In the genomic region with DNA sequence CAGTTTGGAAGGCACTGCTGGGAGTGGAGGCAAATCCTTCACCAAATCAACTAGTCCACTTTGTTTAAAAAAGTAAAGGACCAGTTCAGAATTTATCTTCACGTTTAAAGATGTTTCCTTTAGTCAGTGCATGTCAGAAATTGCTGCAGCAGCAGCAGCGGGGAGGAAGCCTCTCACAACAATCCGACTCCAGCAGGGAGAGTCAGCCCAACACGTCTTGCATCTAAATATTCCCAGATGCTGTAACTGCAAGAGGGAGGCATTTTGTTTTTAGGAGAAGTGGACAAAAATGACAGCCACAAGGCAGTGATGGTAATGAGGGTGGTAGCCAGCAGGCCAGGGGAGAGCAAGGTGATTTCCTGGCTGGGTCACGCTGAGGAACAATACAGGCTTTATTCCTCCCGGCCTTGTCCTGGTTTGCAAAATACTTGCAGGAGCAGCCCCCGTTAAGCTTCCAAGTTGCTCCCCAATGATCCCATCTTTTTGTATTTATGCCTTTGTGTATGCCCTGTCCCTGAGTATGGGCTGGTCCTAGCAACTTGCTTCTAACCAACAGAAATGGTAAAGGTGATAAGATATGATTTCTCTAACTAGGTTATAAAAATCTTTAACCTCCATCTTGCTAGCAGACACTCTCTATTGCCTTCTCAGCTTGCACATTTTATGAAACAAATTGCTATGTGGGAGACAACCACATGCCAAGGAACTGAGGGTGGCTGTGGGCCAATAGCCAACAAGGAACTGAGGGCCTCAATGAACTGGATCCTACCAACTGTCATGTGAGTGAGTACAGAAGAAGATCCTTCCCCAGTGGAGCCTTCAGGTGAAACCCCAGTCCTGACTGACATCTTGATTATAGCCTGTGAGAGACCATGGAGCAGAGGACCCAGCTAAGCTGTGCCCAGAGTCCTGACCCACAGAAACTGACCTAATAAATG, we compare ENCODE assay signal across 19 cellular contexts.
DNase-seq lines count a peak whose midpoint lies in the region; ATAC-seq and TF ChIP-seq lines count a peak whose summit lies in the region.
"Had no signal": no experiment of that assay in that cellular context is flagged by ENCODE, and none has a peak within 500 bp of the region (broad histone marks: within the 10 kb centered on the region; RNA-seq: fewer than 3 reads in every experiment).

No MANE protein-coding gene starts in this region.

- no peak overlapping the region for H3K4me3 ChIP-seq in breast epithelium
- no peak overlapping the region for H3K4me3 ChIP-seq in endodermal cell (ENCODE audit: low read length)
- H3K4me3 ChIP-seq: BLaER1, SJCRH30 had no signal

- H3K36me3 Mint-ChIP-seq in MCF 10A (ENCODE audit: insufficient read depth, unreplicated experiment) (no peaks in the 10 kb centered on the region), endodermal cell (ENCODE audit: low read depth) (no peaks in the 10 kb centered on the region), neural crest cell (ENCODE audit: low read depth) (no peaks in the 10 kb centered on the region)
- H3K36me3 Mint-ChIP-seq in natural killer cell treated with Interleukin-12 subunit alpha and Interleukin-12 subunit beta and Interleukin-15 and Interleukin-18, amount 100 ng/mL, for 72 hours: no peaks in the 10 kb centered on the region

- intact Hi-C loops in breast epithelium (cut with DNase I; ENCODE audit: low total_unique reads): no loop called here
- intact Hi-C loops in MCF 10A (cut with micrococcal nuclease): no loop called here

- 46 to 73% methylated on average over 6 to 7 of the region's 7 CpGs for WGBS in endodermal cell (ENCODE audit: insufficient coverage in 1 of 2, insufficient read length in 1 of 2), 2 experiments

- H3K27ac ChIP-seq in breast epithelium: peak overlapping the region; percentile 42 to 57
- H3K27ac ChIP-seq in endodermal cell (ENCODE audit: low read depth, low read length): peak overlapping the region; percentile 65
- H3K27ac ChIP-seq: 22Rv1, BLaER1, SJCRH30 had no signal

- no peak overlapping the region for H3K9ac ChIP-seq in endodermal cell (ENCODE audit: extremely low read depth, low read length, poor library complexity, severe bottlenecking)
- H3K9ac ChIP-seq: BLaER1 had no signal

- TF ChIP-seq CTCF in breast epithelium (IDR thresholded peaks at IDR 0.05) (no peak), MCF 10A (IDR thresholded peaks at IDR 0.05; ENCODE audit: unreplicated experiment) (no peak), endodermal cell (conservative IDR thresholded peaks at IDR 0.05) (no peak), neural crest cell (conservative IDR thresholded peaks at IDR 0.05) (no peak), omental fat pad (IDR thresholded peaks at IDR 0.05) (no peak)

- H3K4me1 Mint-ChIP-seq in MCF 10A (ENCODE audit: insufficient read depth, unreplicated experiment) (no peaks in the 10 kb centered on the region), endodermal cell (peaks cover 16% of the 10 kb centered on the region), neural crest cell (peaks cover 67% of the 10 kb centered on the region)
- no peaks in the 10 kb centered on the region for H3K4me1 Mint-ChIP-seq in natural killer cell treated with Interleukin-12 subunit alpha and Interleukin-12 subunit beta and Interleukin-15 and Interleukin-18, amount 100 ng/mL, for 72 hours (ENCODE audit: low read depth in 2 of 2)

- no peak for ATAC-seq in natural killer cell treated with Interleukin-12 subunit alpha and Interleukin-12 subunit beta and Interleukin-15 and Interleukin-18, amount 100 ng/mL, for 72 hours
- no peak for ATAC-seq in omental fat pad (ENCODE audit: low FRiP score)

- no TSS peak for BruUV-seq in MCF 10A (replicated peaks; lab: Mats Ljungman, UMichigan)

- DNase-seq in breast epithelium (ENCODE audit: low spot score in 2 of 2) (no peak), MCF 10A (ENCODE audit: unreplicated experiment) (no peak), endodermal cell (no peak), neural crest cell (ENCODE audit: low read depth, low spot score) (no peak), omental fat pad (ENCODE audit: low spot score) (no peak), NAMALWA (ENCODE audit: low spot score) (no peak)
- DNase-seq in natural killer cell treated with Interleukin-12 subunit alpha and Interleukin-12 subunit beta and Interleukin-15 and Interleukin-18, amount 100 ng/mL, for 72 hours (ENCODE audit: low spot score): no peak
- DNase-seq in activated CD4-positive, alpha-beta T cell treated with anti-CD3 and anti-CD28 coated beads for 4 hours: no peak
- DNase-seq: GF-D8; NCI-H1048; NCI-H146; NCI-H226; NCI-H69; NK-92 treated with Interleukin-12 subunit alpha and Interleukin-12 subunit beta, amount 100 ng/mL, for 24 hours; OCI-M1; RPMI8226 had no signal

- no peaks in the 10 kb centered on the region for H3K27me3 Mint-ChIP-seq in MCF 10A (ENCODE audit: insufficient read depth, unreplicated experiment)
- no peaks in the 10 kb centered on the region for H3K27me3 Mint-ChIP-seq in endodermal cell (ENCODE audit: insufficient read depth)
- no peaks in the 10 kb centered on the region for H3K27me3 Mint-ChIP-seq in neural crest cell (ENCODE audit: low read depth)
- H3K27me3 Mint-ChIP-seq in natural killer cell treated with Interleukin-12 subunit alpha and Interleukin-12 subunit beta and Interleukin-15 and Interleukin-18, amount 100 ng/mL, for 72 hours: peaks cover 7 to 10% of the 10 kb centered on the region in 2 donors

- CTCF ChIA-PET in MCF 10A (lab: Yijun Ruan, JAX): interaction anchor here (0.6 to 0.7 kb wide), 3 partner anchors 11 to 18 kb away, joined by 3 to 4 read pairs (median 3); no protein-coding TSS in a partner anchor

- H3K27ac Mint-ChIP-seq in MCF 10A (ENCODE audit: low read depth, unreplicated experiment): no peak overlapping the region
- H3K27ac Mint-ChIP-seq in endodermal cell: no peak overlapping the region
- peak overlapping the region; percentile 73 for H3K27ac Mint-ChIP-seq in neural crest cell (ENCODE audit: unreplicated experiment)
- H3K27ac Mint-ChIP-seq in natural killer cell treated with Interleukin-12 subunit alpha and Interleukin-12 subunit beta and Interleukin-15 and Interleukin-18, amount 100 ng/mL, for 72 hours: no peak overlapping the region

- H3K27me3 ChIP-seq in breast epithelium: no peaks in the 10 kb centered on the region
- H3K27me3 ChIP-seq in endodermal cell (ENCODE audit: control insufficient read depth, insufficient read depth, low read length, poor library complexity, severe bottlenecking): no peaks in the 10 kb centered on the region
- H3K27me3 ChIP-seq: BLaER1, SJCRH30 had no signal

- H3K9me3 ChIP-seq in breast epithelium (no peaks in the 10 kb centered on the region), endodermal cell (ENCODE audit: control insufficient read depth, low read length) (no peaks in the 10 kb centered on the region)
- H3K9me3 ChIP-seq: BLaER1, SJCRH30 had no signal

- H3K4me3 Mint-ChIP-seq in MCF 10A (ENCODE audit: unreplicated experiment) (no peak overlapping the region), endodermal cell (no peak overlapping the region), neural crest cell (peak overlapping the region; percentile 25)
- H3K4me3 Mint-ChIP-seq in natural killer cell treated with Interleukin-12 subunit alpha and Interleukin-12 subunit beta and Interleukin-15 and Interleukin-18, amount 100 ng/mL, for 72 hours: no peak overlapping the region

- H3K36me3 ChIP-seq in breast epithelium (no peaks in the 10 kb centered on the region), endodermal cell (ENCODE audit: control insufficient read depth, insufficient read depth, low read length) (no peaks in the 10 kb centered on the region)
- H3K36me3 ChIP-seq: BLaER1, SJCRH30 had no signal

- H3K9me3 Mint-ChIP-seq in MCF 10A (ENCODE audit: unreplicated experiment) (no peaks in the 10 kb centered on the region), endodermal cell (no peaks in the 10 kb centered on the region), neural crest cell (no peaks in the 10 kb centered on the region)
- no peaks in the 10 kb centered on the region for H3K9me3 Mint-ChIP-seq in natural killer cell treated with Interleukin-12 subunit alpha and Interleukin-12 subunit beta and Interleukin-15 and Interleukin-18, amount 100 ng/mL, for 72 hours

- TF ChIP-seq POLR2A in breast epithelium (IDR thresholded peaks at IDR 0.05): no peak

- H3K4me1 ChIP-seq in breast epithelium (no peaks in the 10 kb centered on the region), endodermal cell (ENCODE audit: control insufficient read depth, insufficient read depth, low read length) (no peaks in the 10 kb centered on the region)
- H3K4me1 ChIP-seq: BLaER1, SJCRH30 had no signal

- POLR2A ChIA-PET in MCF 10A (lab: Yijun Ruan, JAX): no interaction called here
